9 cellular contexts compared by ENCODE assay signal in the genomic region with DNA sequence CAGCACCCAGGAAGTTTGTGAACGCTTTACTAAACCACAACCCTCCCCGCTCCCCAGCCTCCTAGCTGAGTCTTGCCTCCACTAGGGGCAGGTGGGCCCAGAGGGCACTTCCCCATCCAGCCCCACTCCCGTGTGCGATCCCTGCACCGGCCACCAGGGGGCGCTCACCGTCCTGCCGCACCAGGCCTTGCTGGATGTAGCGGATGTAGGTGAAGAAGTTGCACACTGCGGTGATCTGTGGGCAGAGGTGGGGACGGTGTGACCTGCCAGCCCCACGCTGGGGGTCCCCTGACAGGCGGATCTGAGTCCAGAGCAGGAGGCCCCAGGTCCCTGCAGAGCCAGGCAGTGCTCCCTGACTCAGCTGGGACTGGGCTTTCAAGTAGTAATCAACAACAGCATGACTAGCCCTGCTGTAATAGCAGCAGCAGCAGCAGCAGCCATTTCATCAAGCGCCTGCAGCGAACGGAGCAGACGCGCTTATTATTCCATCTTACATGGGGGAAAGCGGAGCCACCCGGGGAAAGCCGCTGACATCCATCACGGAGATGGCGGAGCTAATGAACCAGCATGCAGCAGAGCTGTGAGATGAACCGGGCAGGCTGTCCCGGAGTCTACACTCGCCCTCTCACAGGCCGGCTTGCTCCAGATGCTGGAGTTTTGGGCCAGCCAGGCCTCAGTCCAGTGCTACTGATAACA. TPM values are rescaled to one million over a fixed set of nuclear protein-coding genes. Genes with fewer than 3 reads are reported as not detected.
A peak's percentile ranks its signal among the peaks of the same experiment; 100 is the strongest.
DNase-seq lines count a peak whose midpoint lies in the region; ATAC-seq and TF ChIP-seq lines count a peak whose summit lies in the region.
"Had no signal": no experiment of that assay in that cellular context is flagged by ENCODE, and none has a peak within 500 bp of the region (broad histone marks: within the 10 kb centered on the region; RNA-seq: fewer than 3 reads in every experiment).

No MANE protein-coding gene starts in this region.

- H3K27me3 ChIP-seq in heart right ventricle, result no peaks in the 10 kb centered on the region

- WGBS in heart right ventricle, 2 donors, result 41 to 46% methylated on average over 27 of the region's 27 CpGs

- H3K36me3 ChIP-seq in HEK293 (ENCODE audit: control insufficient read depth in 2 of 2, insufficient read depth in 1 of 2, low read length in 2 of 2) (no peaks in the 10 kb centered on the region), heart right ventricle (peaks cover 0 to 62% (median 7%) of the 10 kb centered on the region in 9 donors)

- no peak overlapping the region for H3K4me3 Mint-ChIP-seq in T-cell

- H3K27ac Mint-ChIP-seq in T-cell, result peak overlapping the region; percentile 44 to 63

- H3K4me3 ChIP-seq in HEK293 (ENCODE audit: low read depth, low read length) (no peak overlapping the region), heart right ventricle (no peak overlapping the region), retinal pigment epithelial cell (ENCODE audit: low read length) (no peak overlapping the region)

- no peaks in the 10 kb centered on the region for H3K9me3 ChIP-seq in HEK293 (ENCODE audit: control insufficient read depth, insufficient read depth, low read depth, low read length)
- H3K9me3 ChIP-seq in heart right ventricle, result no peaks in the 10 kb centered on the region

- peak; percentile 97 for DNase-seq in ELF-1 (ENCODE audit: low read depth, low spot score)
- peak; percentile 61 for DNase-seq in NCI-H146 (lab: John Stamatoyannopoulos, UW)
- DNase-seq in T-cell, result peak; percentile 82 to 97 (median 91)
- DNase-seq in activated naive CD8-positive, alpha-beta T cell treated with anti-CD3 and anti-CD28 coated beads, Interleukin-2, amount 50 U/mL, for 16 hours (ENCODE audit: low read depth, low spot score), result peak; percentile 80
- peak; percentile 84 to 88 for DNase-seq in heart right ventricle
- DNase-seq in retinal pigment epithelial cell (ENCODE audit: low read depth), result no peak

- peaks cover 0 to 3% of the 10 kb centered on the region in 2 donors for H3K27me3 Mint-ChIP-seq in T-cell

- H3K4me1 ChIP-seq in HEK293 (ENCODE audit: control insufficient read depth, insufficient read depth, low read length) (no peaks in the 10 kb centered on the region), heart right ventricle (peaks cover 0 to 22% (median 10%) of the 10 kb centered on the region in 9 donors)

- POLR2A ChIA-PET in HEK293 (lab: Yijun Ruan, JAX), result interaction anchor here (1.0 to 1.5 kb wide), 2 partner anchors 102 to 182 kb away, joined by 3 read pairs; no protein-coding TSS in a partner anchor
- POLR2A ChIA-PET in T-cell (lab: Charles Lee), result interaction anchor here in 1 of 2 donors (0.9 kb wide), 1 partner anchor 225 kb away, joined by 3 read pairs; the partner anchor contains the start of gene INCENP

- no peaks in the 10 kb centered on the region for H3K9me3 Mint-ChIP-seq in T-cell

- TF ChIP-seq CTCF in HEK293 (tag by site-specific recombination; IDR thresholded peaks at IDR 0.05) (peak; percentile 96), heart right ventricle (IDR thresholded peaks at IDR 0.05) (peak; percentile 98 to 100 (median 100)), retinal pigment epithelial cell (conservative IDR thresholded peaks at IDR 0.05; ENCODE audit: low read depth, low read length) (peak; percentile 99)

- ATAC-seq in T-cell (replicated peaks in 1 of 4) (peak; percentile 89 to 92 (median 92)), heart right ventricle (peak; percentile 67 to 87 (median 82)), HG03457 (IDR thresholded peaks at IDR 0.05; ENCODE audit: unreplicated experiment) (no peak)

- intact Hi-C loops in heart right ventricle (cut with DNase I), result loop anchor here (1.0 to 10.0 kb wide), 10 partner anchors 48 to 210 kb away; no protein-coding TSS in a partner anchor

- H3K4me1 Mint-ChIP-seq in T-cell, result peaks cover 6 to 12% (median 8%) of the 10 kb centered on the region in 3 donors

- CTCF ChIA-PET in HEK293 (lab: Yijun Ruan, JAX) (interaction anchor here (0.6 to 16.2 kb wide), 67 partner anchors 9 to 453 kb away, joined by 3 to 329 read pairs (median 5); partner anchors contain the start of genes BEST1, FADS3, FEN1 and FTH1), T-cell (lab: Charles Lee) (interaction anchor here (0.5 to 5.6 kb wide), 23 partner anchors 9 to 404 kb away, joined by 3 to 100 read pairs (median 6); partner anchors contain the start of gene BEST1 (in 1 of the 2))

- H3K27ac ChIP-seq in HEK293 (ENCODE audit: extremely low read depth, low read depth, low read length) (no peak overlapping the region), heart right ventricle (peak overlapping the region in 6 of 10 donors; percentile 2 to 61 (median 42))

- H3K36me3 Mint-ChIP-seq in T-cell, result no peaks in the 10 kb centered on the region

TF ChIP-seq in HEK293, 187 proteins besides CTCF, POLR2A, EP300 and RAD21 (continues in another document):
- TF ChIP-seq FEZF1 (tag by site-specific recombination; IDR thresholded peaks at IDR 0.05), result no peak
- TF ChIP-seq ZIC2 (tag by site-specific recombination; IDR thresholded peaks at IDR 0.05), result peak; percentile 84
- TF ChIP-seq, protein P1, sequence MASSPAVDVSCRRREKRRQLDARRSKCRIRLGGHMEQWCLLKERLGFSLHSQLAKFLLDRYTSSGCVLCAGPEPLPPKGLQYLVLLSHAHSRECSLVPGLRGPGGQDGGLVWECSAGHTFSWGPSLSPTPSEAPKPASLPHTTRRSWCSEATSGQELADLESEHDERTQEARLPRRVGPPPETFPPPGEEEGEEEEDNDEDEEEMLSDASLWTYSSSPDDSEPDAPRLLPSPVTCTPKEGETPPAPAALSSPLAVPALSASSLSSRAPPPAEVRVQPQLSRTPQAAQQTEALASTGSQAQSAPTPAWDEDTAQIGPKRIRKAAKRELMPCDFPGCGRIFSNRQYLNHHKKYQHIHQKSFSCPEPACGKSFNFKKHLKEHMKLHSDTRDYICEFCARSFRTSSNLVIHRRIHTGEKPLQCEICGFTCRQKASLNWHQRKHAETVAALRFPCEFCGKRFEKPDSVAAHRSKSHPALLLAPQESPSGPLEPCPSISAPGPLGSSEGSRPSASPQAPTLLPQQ (tag by site-specific recombination; IDR thresholded peaks at IDR 0.05), result peak; percentile 95
- 0 out of 2 replicates have a peak, but pooled peaks have one; percentile 21 for TF ChIP-seq KLF16 (tag by site-specific recombination; IDR thresholded peaks at IDR 0.05)
- no peak for TF ChIP-seq ZNF529 (tag by site-specific recombination; IDR thresholded peaks at IDR 0.05; ENCODE audit: insufficient replicate concordance)
- no peak for TF ChIP-seq ZBTB10 (tag by site-specific recombination; IDR thresholded peaks at IDR 0.05)
- no peak for TF ChIP-seq ZNF571 (tag by site-specific recombination; IDR thresholded peaks at IDR 0.05)
- TF ChIP-seq GLIS2 (tag by site-specific recombination; IDR thresholded peaks at IDR 0.05), result 0 out of 2 replicates have a peak, but pooled peaks have one; percentile 33
- TF ChIP-seq, protein P2, sequence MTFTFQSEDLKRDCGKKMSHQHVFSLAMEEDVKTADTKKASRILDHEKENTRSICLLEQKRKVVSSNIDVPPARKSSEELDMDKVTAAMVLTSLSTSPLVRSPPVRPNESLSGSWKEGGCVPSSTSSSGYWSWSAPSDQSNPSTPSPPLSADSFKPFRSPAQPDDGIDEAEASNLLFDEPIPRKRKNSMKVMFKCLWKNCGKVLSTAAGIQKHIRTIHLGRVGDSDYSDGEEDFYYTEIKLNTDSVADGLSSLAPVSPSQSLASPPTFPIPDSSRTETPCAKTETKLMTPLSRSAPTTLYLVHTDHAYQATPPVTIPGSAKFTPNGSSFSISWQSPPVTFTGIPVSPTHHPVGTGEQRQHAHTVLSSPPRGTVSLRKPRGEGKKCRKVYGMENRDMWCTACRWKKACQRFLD (tag by site-specific recombination; IDR thresholded peaks at IDR 0.05), result no peak
- TF ChIP-seq ZNF629 (tag by site-specific recombination; IDR thresholded peaks at IDR 0.05), result 0 out of 2 replicates have a peak, but pooled peaks have one; percentile 15
- TF ChIP-seq ZFHX2 (tag by site-specific recombination; conservative IDR thresholded peaks at IDR 0.05), result peak; percentile 37
- TF ChIP-seq ZBTB17 (tag by site-specific recombination; IDR thresholded peaks at IDR 0.05), result 0 out of 2 replicates have a peak, but pooled peaks have one; percentile 17
- TF ChIP-seq ZNF354C (tag by site-specific recombination; IDR thresholded peaks at IDR 0.05; ENCODE audit: borderline replicate concordance, low read depth), result no peak

RNA-seq across cellular contexts. Expression of gene FADS3, which starts 7.9 kb away (rescaled TPM):
- total RNA-seq in T-cell (10 to 100 TPM in 3 of 5 donors, 1 to 10 TPM in 2; 6.5 to 17.1 (median 10.5) TPM), heart right ventricle (100 to 1,000 TPM in 1 of 10 donors, 10 to 100 TPM in 9; 54.9 to 119 (median 71.1) TPM)
- 100 to 1,000 TPM; 119 to 217 TPM for polyA plus RNA-seq in heart right ventricle

RNA-seq across cellular contexts. Expression of gene RAB3IL1, which starts 18.1 kb away (rescaled TPM):
- total RNA-seq in T-cell, result under 1 TPM in 2 of 5 donors, not detected in 3; 0.12 to 0.28 TPM
- total RNA-seq in heart right ventricle, result 10 to 100 TPM in 3 of 10 donors, 1 to 10 TPM in 7; 3.7 to 11.1 (median 6.6) TPM
- 1 to 10 TPM; 8.2 to 9.7 TPM for polyA plus RNA-seq in heart right ventricle

RNA-seq across cellular contexts. Expression of gene BEST1, which starts 50.9 kb away (rescaled TPM):
- under 1 TPM in 3 of 5 donors, not detected in 2; 0.07 to 0.23 (median 0.13) TPM for total RNA-seq in T-cell
- 1 to 10 TPM in 5 of 10 donors, under 1 TPM in 5; 0.39 to 1.8 (median 1.2) TPM for total RNA-seq in heart right ventricle
- 1 to 10 TPM; 3.3 to 4.9 TPM for polyA plus RNA-seq in heart right ventricle
- total RNA-seq: glomerular endothelial cell had no signal
